Comparison of ENCODE assay signal across 1 cellular context in genomic region chr16:87950765-87951549, GRCh38.
TF ChIP-seq lines count a peak whose summit lies in the region.

Gene BANP (plus strand): TSS chr16:87951434. CDS start chr16:87975116, 23,682 bp downstream.

TF ChIP-seq in SK-N-SH, 30 proteins besides CTCF, POLR2A, EP300 and RAD21 (continued from another document):
- TF ChIP-seq TAF1 (IDR thresholded peaks at IDR 0.05; ENCODE audit: borderline replicate concordance, low read depth, low read length) (peak; percentile 73), SMC3 (IDR thresholded peaks at IDR 0.05; ENCODE audit: low read depth, low read length) (no peak), FOSL2 (IDR thresholded peaks at IDR 0.05; ENCODE audit: borderline replicate concordance, low read depth) (no peak)
